Comparison of ENCODE assay signal across 8 cellular contexts in the genomic region with DNA sequence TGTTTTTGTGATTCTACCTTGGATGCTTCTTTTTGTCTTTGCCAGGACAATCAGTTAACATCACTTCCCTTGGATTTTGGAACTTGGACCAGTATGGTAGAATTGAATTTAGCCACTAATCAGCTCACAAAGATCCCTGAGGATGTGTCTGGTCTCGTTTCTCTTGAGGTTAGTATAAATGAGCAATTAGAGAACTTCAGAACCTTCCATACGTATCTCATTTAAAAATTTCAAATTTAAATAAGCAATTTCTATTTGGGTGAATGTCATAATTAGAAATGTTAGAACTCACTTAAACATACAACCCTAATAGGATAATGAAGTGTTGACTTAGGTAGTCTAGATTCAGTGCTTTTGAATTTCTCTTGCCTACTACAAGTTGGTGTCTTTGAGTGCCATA.
"Had no signal": no experiment of that assay in that cellular context is flagged by ENCODE, and none has a peak within 500 bp of the region (broad histone marks: within the 10 kb centered on the region; RNA-seq: fewer than 3 reads in every experiment).

No MANE protein-coding gene starts in this region.

- H3K4me3 ChIP-seq: K562 had no signal

- H3K27ac Mint-ChIP-seq: IgD-negative memory B cell had no signal

- H3K27me3 Mint-ChIP-seq: IgD-negative memory B cell had no signal

- H3K27ac ChIP-seq: HL-60 had no signal

- DNase-seq: IMR-90, KBM-7, KG1 had no signal

- ATAC-seq: HepG2, K562 had no signal

- H3K4me3 Mint-ChIP-seq: IgD-negative memory B cell had no signal

- FAIRE-seq: HepG2, HTR-8/SVneo, K562 had no signal

- H3K9me3 Mint-ChIP-seq: IgD-negative memory B cell had no signal
